ENCODE assay signal across 11 cellular contexts in genomic region chr1:41108696-41109284, GRCh38.
DNase-seq lines count a peak whose midpoint lies in the region; ATAC-seq and TF ChIP-seq lines count a peak whose summit lies in the region.
"Had no signal": no experiment of that assay in that cellular context is flagged by ENCODE, and none has a peak within 500 bp of the region (broad histone marks: within the 10 kb centered on the region; RNA-seq: fewer than 3 reads in every experiment).

No MANE protein-coding gene starts in this region.

- TF ChIP-seq POLR2A in esophagus muscularis mucosa (IDR thresholded peaks at IDR 0.05; ENCODE audit: low read depth), result no peak

- H3K79me2 ChIP-seq in PC-3 (ENCODE audit: low read length), result no peaks in the 10 kb centered on the region

- no peak for ATAC-seq in PC-3
- no peak for ATAC-seq in GM18873 (IDR thresholded peaks at IDR 0.05; ENCODE audit: low FRiP score, unreplicated experiment)
- ATAC-seq: T-cell had no signal

- H3K4me3 ChIP-seq in PC-3 (ENCODE audit: low read length), result peak overlapping the region; percentile 9; the same call in 1 of the 2 replicates
- peak overlapping the region in 2 of 4 donors; percentile 12 to 16 for H3K4me3 ChIP-seq in esophagus muscularis mucosa

- H3K27ac ChIP-seq in 22Rv1 (peak overlapping the region; percentile 42), PC-3 (ENCODE audit: low read length) (peak overlapping the region; percentile 36), esophagus muscularis mucosa (replicated peaks in 1 of 4) (peak overlapping the region; percentile 81 to 94 (median 90))

- H3K9me3 ChIP-seq in PC-3 (ENCODE audit: low read length) (no peaks in the 10 kb centered on the region), esophagus muscularis mucosa (no peaks in the 10 kb centered on the region)
- H3K9me3 ChIP-seq: BE2C had no signal

- CTCF ChIA-PET in PC-3 (lab: Charles Lee), result no interaction called here

- H3K27me3 ChIP-seq in PC-3 (ENCODE audit: low read length), result no peaks in the 10 kb centered on the region
- no peaks in the 10 kb centered on the region for H3K27me3 ChIP-seq in esophagus muscularis mucosa
- H3K27me3 ChIP-seq: BE2C had no signal

- H3K9ac ChIP-seq in PC-3 (ENCODE audit: low read length), result no peak overlapping the region

- H2AFZ ChIP-seq in PC-3 (ENCODE audit: low read length), result no peak overlapping the region

- H4K20me1 ChIP-seq in PC-3 (ENCODE audit: low read length), result no peaks in the 10 kb centered on the region

- peaks cover 17% of the 10 kb centered on the region for H3F3A ChIP-seq in PC-3 (ENCODE audit: low read length, unreplicated experiment)

- H3K4me2 ChIP-seq in PC-3 (ENCODE audit: low read length), result peak overlapping the region; percentile 64

- 62% methylated on average over 1 of the region's 1 CpG for WGBS in esophagus muscularis mucosa

- POLR2A ChIA-PET in PC-3 (lab: Charles Lee; ENCODE audit: unreplicated experiment), result interaction anchor here (0.7 kb wide), 1 partner anchor 128 kb away, joined by 4 read pairs; no protein-coding TSS in a partner anchor

- intact Hi-C loops in PC-3 (cut with micrococcal nuclease) (no loop called here), esophagus muscularis mucosa (cut with DNase I) (no loop called here)

- H3K4me1 ChIP-seq in PC-3 (ENCODE audit: insufficient read depth, low read length) (peaks cover 29% of the 10 kb centered on the region), esophagus muscularis mucosa (peaks cover 18 to 50% (median 48%) of the 10 kb centered on the region in 4 donors)

- TF ChIP-seq EP300 in esophagus muscularis mucosa (IDR thresholded peaks at IDR 0.05), result no peak

- no TSS peak for BruUV-seq in PC-3 (replicated peaks; lab: Mats Ljungman, UMichigan)

- TF ChIP-seq CTCF in 22Rv1 (IDR thresholded peaks at IDR 0.05) (no peak), PC-3 (conservative IDR thresholded peaks at IDR 0.05; ENCODE audit: low read depth, low read length) (no peak), esophagus muscularis mucosa (IDR thresholded peaks at IDR 0.05) (no peak)

- in situ Hi-C loops in G401 (cut with HindIII; ENCODE audit: low sequenced_read_pairs), result no loop called here

- H3K36me3 ChIP-seq in PC-3 (ENCODE audit: low read depth, low read length) (no peaks in the 10 kb centered on the region), esophagus muscularis mucosa (peaks cover 0 to 10% (median 9%) of the 10 kb centered on the region in 4 donors)
- H3K36me3 ChIP-seq: BE2C had no signal

- H3K9me2 ChIP-seq in PC-3 (replicated peaks; ENCODE audit: low read length), result no peaks in the 10 kb centered on the region

- DNase-seq in PC-3, result no peak
- DNase-seq in esophagus muscularis mucosa (ENCODE audit: extremely low spot score), result no peak
- DNase-seq in myocyte (ENCODE audit: low read depth), result peak; percentile 48
- no peak for DNase-seq in activated CD4-positive, alpha-beta T cell treated with anti-CD3 and anti-CD28 coated beads, Interleukin-2, amount 50 U/mL, for 4 hours
- no peak for DNase-seq in stimulated activated CD4-positive, alpha-beta T cell treated with anti-CD3 and anti-CD28 coated beads, Interleukin-15, amount 100 ng/mL, for 24 hours
- no peak for DNase-seq in G401 (ENCODE audit: low spot score)
- DNase-seq: activated effector memory CD4-positive, alpha-beta T cell treated with Interleukin-2 at 50 U/mL for 16 hours; T-cell had no signal

Comparison
In these comparisons a context has a peak if more than half of its experiments do, and no peak if none do; other contexts are left out.
1. H3K27ac ChIP-seq: peak in every context shown above with its lines; median percentile 90 in esophagus muscularis mucosa; 42 in 22Rv1; 36 in PC-3.